9 cellular contexts compared by ENCODE assay signal in the genomic region with DNA sequence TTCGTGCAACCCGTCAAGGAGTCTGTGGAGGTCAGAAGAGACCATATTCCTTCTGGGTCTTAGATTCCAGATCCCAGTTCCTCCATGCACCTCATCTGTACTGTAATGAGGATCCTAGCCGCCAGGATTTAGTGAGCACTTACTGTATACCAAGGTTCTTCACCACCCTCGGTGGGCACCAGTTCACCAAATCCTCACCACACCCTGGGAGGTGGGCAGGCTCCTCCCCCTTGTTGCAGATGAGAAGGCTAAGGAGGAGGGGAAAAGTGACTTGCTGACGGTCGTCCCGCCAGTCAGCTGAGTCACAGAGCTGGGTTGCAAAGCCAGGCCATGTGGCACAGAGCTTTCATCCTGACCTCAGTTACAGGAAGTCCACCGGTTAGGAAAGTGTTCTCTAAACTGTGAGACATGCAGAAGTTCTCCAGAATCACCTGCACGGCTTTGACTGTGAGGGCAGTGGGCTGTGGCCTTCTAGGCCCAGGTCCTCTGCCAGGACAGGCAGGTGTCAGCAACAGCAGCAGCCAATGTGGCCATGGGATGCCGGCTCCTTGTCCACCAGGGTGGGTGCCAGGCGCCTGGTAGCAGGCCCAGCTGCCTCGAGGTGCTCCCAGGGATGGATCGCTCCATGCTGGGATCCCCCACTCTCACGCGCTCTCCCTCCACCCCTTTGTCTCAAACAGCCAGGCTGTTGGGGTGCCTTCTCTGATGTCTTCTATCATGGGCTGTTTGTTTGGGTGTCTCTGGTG.
A peak's percentile ranks its signal among the peaks of the same experiment; 100 is the strongest.
DNase-seq lines count a peak whose midpoint lies in the region; ATAC-seq and TF ChIP-seq lines count a peak whose summit lies in the region.
"Had no signal": no experiment of that assay in that cellular context is flagged by ENCODE, and none has a peak within 500 bp of the region (broad histone marks: within the 10 kb centered on the region; RNA-seq: fewer than 3 reads in every experiment).

No MANE protein-coding gene starts in this region.

- H3K36me3 Mint-ChIP-seq in progenitor cell of endocrine pancreas (ENCODE audit: insufficient read depth), result no peaks in the 10 kb centered on the region

- DNase-seq in HK-2 (ENCODE audit: unreplicated experiment) (peak; percentile 63), SKM-1 treated with dmso at 0.1 percent for 144 hours (lab: John Stamatoyannopoulos, UW; ENCODE audit: unreplicated experiment) (peak; percentile 73), fibroblast of gingiva (ENCODE audit: low read depth) (peak; percentile 76), OCI-LY7 (ENCODE audit: low spot score) (no peak), progenitor cell of endocrine pancreas (ENCODE audit: low spot score, unreplicated experiment) (no peak)
- peak; percentile 18 to 55 for DNase-seq in stimulated activated CD8-positive, alpha-beta memory T cell treated with anti-CD3 and anti-CD28 coated beads, Interleukin-7, amount 100 ng/mL, for 48 hours (ENCODE audit: extremely low read depth in 1 of 2, low read depth in 1 of 2)

- ATAC-seq in HG03378 (IDR thresholded peaks at IDR 0.05; ENCODE audit: unreplicated experiment) (no peak), GM21381 (IDR thresholded peaks at IDR 0.05; ENCODE audit: unreplicated experiment) (no peak)

- no peaks in the 10 kb centered on the region for H3K4me1 Mint-ChIP-seq in progenitor cell of endocrine pancreas (ENCODE audit: low read depth)

- CTCF ChIA-PET in OCI-LY7 (lab: Charles Lee; ENCODE audit: unreplicated experiment), result no interaction called here

- H3K4me3 Mint-ChIP-seq in progenitor cell of endocrine pancreas (ENCODE audit: low read depth), result no peak overlapping the region

- H3K9me2 ChIP-seq in OCI-LY7 (ENCODE audit: insufficient read depth, low read length), result no peaks in the 10 kb centered on the region

- no peak overlapping the region for H3K27ac Mint-ChIP-seq in progenitor cell of endocrine pancreas

- H3K9me3 Mint-ChIP-seq in progenitor cell of endocrine pancreas (ENCODE audit: low read depth), result no peaks in the 10 kb centered on the region

- intact Hi-C loops in OCI-LY7 (cut with micrococcal nuclease; ENCODE audit: unreplicated experiment), result no loop called here

- no peaks in the 10 kb centered on the region for H3K36me3 ChIP-seq in OCI-LY7 (ENCODE audit: insufficient read depth, low read length)
- H3K36me3 ChIP-seq: neutrophil had no signal

- no peak overlapping the region for H3K4me3 ChIP-seq in OCI-LY7 (ENCODE audit: low read depth, low read length, poor library complexity, severe bottlenecking)

- no peaks in the 10 kb centered on the region for H3K9me3 ChIP-seq in OCI-LY7 (ENCODE audit: low read length)
- H3K9me3 ChIP-seq: neutrophil had no signal

- no peaks in the 10 kb centered on the region for H3K79me2 ChIP-seq in OCI-LY7 (ENCODE audit: insufficient read depth, low read depth, low read length)

- no peaks in the 10 kb centered on the region for H3K4me1 ChIP-seq in OCI-LY7 (ENCODE audit: insufficient read depth, low read length, poor library complexity, severe bottlenecking)

- POLR2A ChIA-PET in OCI-LY7 (lab: Charles Lee), result no interaction called here

- TF ChIP-seq CTCF in OCI-LY7 (conservative IDR thresholded peaks at IDR 0.05; ENCODE audit: low read length) (no peak), progenitor cell of endocrine pancreas (IDR thresholded peaks at IDR 0.05; ENCODE audit: unreplicated experiment) (no peak)

- no peak overlapping the region for H3K27ac ChIP-seq in OCI-LY7 (ENCODE audit: low read depth, low read length, poor library complexity, severe bottlenecking)
- H3K27ac ChIP-seq: neutrophil had no signal

- peaks cover 3% of the 10 kb centered on the region for H3K27me3 Mint-ChIP-seq in progenitor cell of endocrine pancreas

- no peak overlapping the region for H2AFZ ChIP-seq in OCI-LY7 (ENCODE audit: low read length)

- H3K4me2 ChIP-seq in OCI-LY7 (ENCODE audit: low read length), result no peak overlapping the region

- BruUV-seq in OCI-LY7 (replicated peaks; lab: Mats Ljungman, UMichigan), result no TSS peak

- H4K20me1 ChIP-seq in OCI-LY7 (ENCODE audit: insufficient read depth, low read length), result no peaks in the 10 kb centered on the region

Comparison
In these comparisons a context has a peak if more than half of its experiments do, and no peak if none do; other contexts are left out.
1. DNase-seq: peak in HK-2 (single experiment), SKM-1 treated with dmso at 0.1 percent for 144 hours (single experiment), fibroblast of gingiva (single experiment) and stimulated activated CD8-positive, alpha-beta memory T cell treated with anti-CD3 and anti-CD28 coated beads, Interleukin-7, amount 100 ng/mL, for 48 hours (2 of 2); none in OCI-LY7 (single experiment) and progenitor cell of endocrine pancreas (single experiment).